Comparison of ENCODE assay signal across 15 cellular contexts in the genomic region with DNA sequence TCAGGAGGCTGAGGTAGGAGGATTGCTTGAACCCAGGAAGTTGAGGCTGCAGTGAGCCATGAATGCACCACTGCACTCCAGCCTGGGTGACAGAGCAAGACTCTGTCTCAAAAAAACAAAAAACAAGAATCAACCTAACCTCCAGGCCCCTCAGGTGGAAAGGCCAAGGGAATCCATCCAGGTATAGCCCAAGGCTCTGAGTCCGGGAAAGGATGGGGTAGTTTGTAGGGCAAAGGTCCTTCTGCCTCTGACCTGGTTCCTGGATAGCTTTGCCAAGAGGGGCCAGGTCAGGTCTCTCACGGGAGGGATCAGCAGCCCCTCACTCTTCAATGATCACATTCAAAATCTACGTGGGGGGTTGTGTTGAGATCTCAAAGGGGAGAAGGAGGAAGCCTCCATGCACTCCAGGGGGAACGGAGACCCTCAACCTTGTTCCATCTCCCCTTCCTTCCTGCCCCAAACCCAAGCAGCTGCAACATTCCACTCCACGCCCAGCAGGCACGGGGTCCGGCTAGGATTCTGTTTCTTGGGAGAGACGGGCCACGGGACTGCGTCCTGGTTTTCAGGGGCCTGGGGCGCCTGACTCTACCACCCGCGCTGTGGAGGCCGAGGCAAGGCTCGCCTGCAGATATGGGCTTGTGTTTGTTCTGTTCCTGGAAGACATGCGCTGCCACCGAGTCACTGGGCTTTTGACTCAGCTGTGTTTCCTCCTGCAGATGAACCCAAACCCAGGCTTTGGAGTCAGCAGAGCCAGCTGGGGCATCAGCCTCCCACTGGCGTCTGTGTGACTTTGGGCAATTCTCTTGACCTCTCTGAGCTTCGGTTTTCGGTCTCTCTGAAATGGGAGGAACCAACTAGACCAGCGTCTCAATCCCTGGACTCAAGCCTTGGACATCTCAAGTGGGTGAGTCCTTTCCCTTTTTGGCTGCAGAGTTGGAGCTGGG. TPM values are rescaled to one million over a fixed set of nuclear protein-coding genes. Genes with fewer than 3 reads are reported as not detected.
DNase-seq lines count a peak whose midpoint lies in the region; ATAC-seq, FAIRE-seq and TF ChIP-seq lines count a peak whose summit lies in the region.
"Had no signal": no experiment of that assay in that cellular context is flagged by ENCODE, and none has a peak within 500 bp of the region (broad histone marks: within the 10 kb centered on the region; RNA-seq: fewer than 3 reads in every experiment).

No MANE protein-coding gene starts in this region.

- no peak overlapping the region for H2BK5ac ChIP-seq in H1 (ENCODE audit: low read depth, low read length)

- no peak overlapping the region; the same call in 1 of the 2 replicates for H3K18ac ChIP-seq in H1 (ENCODE audit: extremely low read depth, low read length)

- H3K4me3 ChIP-seq in H1 (ENCODE audit: extremely low read depth in 1 of 4, insufficient read depth in 2 of 4, low read depth in 3 of 4, low read length in 4 of 4): no peak overlapping the region
- H3K4me3 ChIP-seq in lower lobe of right lung: no peak overlapping the region
- H3K4me3 ChIP-seq in spleen: no peak overlapping the region
- H3K4me3 ChIP-seq: Peyer's patch had no signal

- H4K5ac ChIP-seq in H1 (ENCODE audit: insufficient read length, low read depth, low read length): no peak overlapping the region

- H3K4me3 Mint-ChIP-seq in activated naive CD8-positive, alpha-beta T cell treated with anti-CD3 and anti-CD28 coated beads, Interleukin-2, amount 10 ng/mL, durations not matched to agents 7 days and 5 days: no peak overlapping the region
- no peak overlapping the region for H3K4me3 Mint-ChIP-seq in activated naive CD8-positive, alpha-beta T cell treated with anti-CD3 and anti-CD28 coated beads, Interleukin-2, amount 50 U/mL, for 24 hours

- no peak overlapping the region for H3K56ac ChIP-seq in H1 (replicated peaks; ENCODE audit: insufficient read length, low read depth, low read length)

- TF ChIP-seq CTCF in H1 (IDR thresholded peaks at IDR 0.05; ENCODE audit: control extremely low read depth in 1 of 3, insufficient read depth in 1 of 3, low read depth in 1 of 3, low read length in 3 of 3) (no peak), lower lobe of right lung (IDR thresholded peaks at IDR 0.05) (no peak), spleen (IDR thresholded peaks at IDR 0.05 in 8 of 11, conservative IDR thresholded peaks at IDR 0.05 in 3 of 11) (no peak)

- no peaks in the 10 kb centered on the region for H3K36me3 Mint-ChIP-seq in activated naive CD8-positive, alpha-beta T cell treated with anti-CD3 and anti-CD28 coated beads, Interleukin-2, amount 10 ng/mL, durations not matched to agents 7 days and 5 days
- no peaks in the 10 kb centered on the region for H3K36me3 Mint-ChIP-seq in activated naive CD8-positive, alpha-beta T cell treated with anti-CD3 and anti-CD28 coated beads, Interleukin-2, amount 50 U/mL, for 24 hours (ENCODE audit: low read depth)

- H3K9me3 ChIP-seq in H1 (ENCODE audit: insufficient read depth in 2 of 2, low read depth in 1 of 2, low read length in 1 of 2) (no peaks in the 10 kb centered on the region), lower lobe of right lung (no peaks in the 10 kb centered on the region), spleen (no peaks in the 10 kb centered on the region)
- H3K9me3 ChIP-seq: Peyer's patch had no signal

- H3K4me2 ChIP-seq in H1 (ENCODE audit: insufficient read depth in 1 of 2, low read depth in 2 of 2, low read length in 2 of 2): no peak overlapping the region

- H3K27me3 ChIP-seq in H1 (replicated peaks in 1 of 4; ENCODE audit: control insufficient read depth in 3 of 4, extremely low read depth in 1 of 4, insufficient read depth in 3 of 4, low read length in 3 of 4): no peaks in the 10 kb centered on the region
- H3K27me3 ChIP-seq in lower lobe of right lung (ENCODE audit: low read depth): no peaks in the 10 kb centered on the region
- H3K27me3 ChIP-seq in spleen (replicated peaks in 1 of 7): no peaks in the 10 kb centered on the region
- H3K27me3 ChIP-seq: Peyer's patch had no signal

- CTCF ChIA-PET in H1 (lab: Charles Lee; ENCODE audit: partially characterized antibody): interaction anchor here (1.3 to 1.8 kb wide), 5 partner anchors 12 to 121 kb away, joined by 3 to 6 read pairs (median 5); no protein-coding TSS in a partner anchor

- H2AFZ ChIP-seq in H1 (ENCODE audit: low read length): no peak overlapping the region

- no peak overlapping the region for H2BK120ac ChIP-seq in H1 (replicated peaks; ENCODE audit: low read depth, low read length)

- no peak overlapping the region for H3K27ac ChIP-seq in H1 (ENCODE audit: low read depth, low read length)
- no peak overlapping the region for H3K27ac ChIP-seq in lower lobe of right lung
- H3K27ac ChIP-seq in spleen: no peak overlapping the region
- H3K27ac ChIP-seq: Peyer's patch had no signal

- no peaks in the 10 kb centered on the region for H3K79me1 ChIP-seq in H1 (ENCODE audit: low read depth, low read length)

- H3K36me3 ChIP-seq in H1 (ENCODE audit: control insufficient read depth in 2 of 4, insufficient read depth in 4 of 4, low read length in 3 of 4): no peaks in the 10 kb centered on the region
- no peaks in the 10 kb centered on the region for H3K36me3 ChIP-seq in lower lobe of right lung
- no peaks in the 10 kb centered on the region for H3K36me3 ChIP-seq in spleen
- H3K36me3 ChIP-seq: Peyer's patch had no signal

- no peak overlapping the region for H3K9ac ChIP-seq in H1 (replicated peaks in 1 of 4; ENCODE audit: extremely low read depth in 1 of 4, low read depth in 3 of 4, low read length in 3 of 4)

- no peaks in the 10 kb centered on the region for H4K20me1 ChIP-seq in H1 (replicated peaks in 1 of 2; ENCODE audit: control insufficient read depth in 1 of 2, insufficient read depth in 2 of 2, low read length in 2 of 2)

- no peak overlapping the region for H2BK20ac ChIP-seq in H1 (ENCODE audit: low read length)

- TF ChIP-seq EP300 in H1 (IDR thresholded peaks at IDR 0.05; ENCODE audit: borderline replicate concordance in 1 of 2, low read depth in 2 of 2, low read length in 2 of 2): no peak

- 92% methylated on average over 20 of the region's 21 CpGs; no CpG with 5 or more reads in 1 of the 2 experiments for WGBS in H1 (ENCODE audit: extremely low coverage in 1 of 2, insufficient coverage in 1 of 2, insufficient read length in 1 of 2, insufficient replicate concordance in 2 of 2, low coverage in 1 of 2, low lambda C conversion rate in 2 of 2, missing lambda C conversion rate in 1 of 2), 2 experiments
- 89 to 96% (median 91%) methylated on average over 21 of the region's 21 CpGs for WGBS in spleen, 5 donors

- peak overlapping the region; percentile 22 for H4K91ac ChIP-seq in H1 (replicated peaks; ENCODE audit: insufficient read length, low read length)

- no peak overlapping the region for H2AK5ac ChIP-seq in H1 (ENCODE audit: low read depth, low read length)

- H3K23me2 ChIP-seq in H1 (ENCODE audit: low read depth, low read length): no peaks in the 10 kb centered on the region

- no peak for ATAC-seq in activated naive CD8-positive, alpha-beta T cell treated with anti-CD3 and anti-CD28 coated beads, Interleukin-2, amount 10 ng/mL, durations not matched to agents 7 days and 5 days (ENCODE audit: low read depth)
- no peak for ATAC-seq in activated naive CD8-positive, alpha-beta T cell treated with anti-CD3 and anti-CD28 coated beads, Interleukin-2, amount 50 U/mL, for 24 hours
- no peak for ATAC-seq in lower lobe of right lung
- ATAC-seq in GM18861 (IDR thresholded peaks at IDR 0.05; ENCODE audit: unreplicated experiment): no peak

- H2BK12ac ChIP-seq in H1 (ENCODE audit: low read depth, low read length): no peak overlapping the region

- peak overlapping the region; percentile 68; the same call in 1 of the 2 replicates for H4K8ac ChIP-seq in H1 (ENCODE audit: extremely low read depth, insufficient read depth, low read length)

- H3K4me1 ChIP-seq in H1 (replicated peaks in 1 of 4; ENCODE audit: control insufficient read depth in 3 of 4, insufficient read depth in 4 of 4, low read length in 3 of 4): peaks cover 0 to 7% (median 4%) of the 10 kb centered on the region in 4 experiments; a peak in 3 of 7 replicates
- H3K4me1 ChIP-seq in lower lobe of right lung: no peaks in the 10 kb centered on the region
- no peaks in the 10 kb centered on the region for H3K4me1 ChIP-seq in spleen
- H3K4me1 ChIP-seq: Peyer's patch had no signal

- H3K27me3 Mint-ChIP-seq in activated naive CD8-positive, alpha-beta T cell treated with anti-CD3 and anti-CD28 coated beads, Interleukin-2, amount 10 ng/mL, durations not matched to agents 7 days and 5 days: peaks cover 6% of the 10 kb centered on the region
- H3K27me3 Mint-ChIP-seq in activated naive CD8-positive, alpha-beta T cell treated with anti-CD3 and anti-CD28 coated beads, Interleukin-2, amount 50 U/mL, for 24 hours: no peaks in the 10 kb centered on the region

- POLR2A ChIA-PET in activated naive CD8-positive, alpha-beta T cell treated with anti-CD3 and anti-CD28 coated beads, Interleukin-2, amount 10 ng/mL, durations not matched to agents 7 days and 5 days (lab: Charles Lee): interaction anchor here (0.7 kb wide), 1 partner anchor 153 kb away, joined by 4 read pairs; no protein-coding TSS in a partner anchor
- POLR2A ChIA-PET in H1 (lab: Charles Lee; ENCODE audit: partially characterized antibody): interaction anchor here (0.6 to 2.0 kb wide), 3 partner anchors 10 to 203 kb away, joined by 3 to 7 read pairs (median 3); no protein-coding TSS in a partner anchor

- no peak overlapping the region for H3K4ac ChIP-seq in H1 (replicated peaks; ENCODE audit: insufficient read length, low read depth, low read length)

- peak overlapping the region; percentile 38 for H3K27ac Mint-ChIP-seq in activated naive CD8-positive, alpha-beta T cell treated with anti-CD3 and anti-CD28 coated beads, Interleukin-2, amount 10 ng/mL, durations not matched to agents 7 days and 5 days
- no peak overlapping the region for H3K27ac Mint-ChIP-seq in activated naive CD8-positive, alpha-beta T cell treated with anti-CD3 and anti-CD28 coated beads, Interleukin-2, amount 50 U/mL, for 24 hours

- H2BK15ac ChIP-seq in H1 (ENCODE audit: low read length): no peak overlapping the region

- TF ChIP-seq POLR2A in H1 (IDR thresholded peaks at IDR 0.05; ENCODE audit: control extremely low read depth in 1 of 2, low read depth in 2 of 2, low read length in 2 of 2): no peak
- no peak for TF ChIP-seq POLR2A in spleen (IDR thresholded peaks at IDR 0.05)

- no peaks in the 10 kb centered on the region for H3K4me1 Mint-ChIP-seq in activated naive CD8-positive, alpha-beta T cell treated with anti-CD3 and anti-CD28 coated beads, Interleukin-2, amount 10 ng/mL, durations not matched to agents 7 days and 5 days
- no peaks in the 10 kb centered on the region for H3K4me1 Mint-ChIP-seq in activated naive CD8-positive, alpha-beta T cell treated with anti-CD3 and anti-CD28 coated beads, Interleukin-2, amount 50 U/mL, for 24 hours

- H3K9me3 Mint-ChIP-seq in activated naive CD8-positive, alpha-beta T cell treated with anti-CD3 and anti-CD28 coated beads, Interleukin-2, amount 10 ng/mL, durations not matched to agents 7 days and 5 days: no peaks in the 10 kb centered on the region
- no peaks in the 10 kb centered on the region for H3K9me3 Mint-ChIP-seq in activated naive CD8-positive, alpha-beta T cell treated with anti-CD3 and anti-CD28 coated beads, Interleukin-2, amount 50 U/mL, for 24 hours

- no peak for TF ChIP-seq RAD21 in H1 (IDR thresholded peaks at IDR 0.05 in 1 of 2, conservative IDR thresholded peaks at IDR 0.05 in 1 of 2; ENCODE audit: low read depth in 2 of 2, low read length in 2 of 2)

- no peak overlapping the region for H3K23ac ChIP-seq in H1 (ENCODE audit: insufficient read length)

- DNase-seq in activated naive CD8-positive, alpha-beta T cell treated with anti-CD3 and anti-CD28 coated beads, Interleukin-2, amount 10 ng/mL, durations not matched to agents 7 days and 5 days: no peak
- no peak for DNase-seq in activated naive CD8-positive, alpha-beta T cell treated with anti-CD3 and anti-CD28 coated beads, Interleukin-2, amount 50 U/mL, for 24 hours
- DNase-seq in H1 (ENCODE audit: low read depth in 1 of 2, low spot score in 2 of 2) (no peak), lower lobe of right lung (peak; percentile 28), spleen (peak; percentile 24), T-helper 9 cell (no peak), DMS153 treated with DMSO at 0.1 percent for 48 hours (lab: John Stamatoyannopoulos, UW; ENCODE audit: unreplicated experiment) (no peak)
- DNase-seq: 8988T, DND-41, NCI-H1105, NCI-H2081 treated with DMSO at 0.1 percent for 48 hours, Peyer's patch had no signal

- no peak overlapping the region for H3K14ac ChIP-seq in H1 (ENCODE audit: insufficient read length)

- intact Hi-C loops in lower lobe of right lung (cut with DNase I): no loop called here
- intact Hi-C loops in spleen (cut with DNase I; ENCODE audit: low total_unique reads): no loop called here

- H3K79me2 ChIP-seq in H1 (ENCODE audit: control insufficient read depth in 1 of 2, insufficient read depth in 2 of 2, low read length in 2 of 2): no peaks in the 10 kb centered on the region

- FAIRE-seq in H1 (lab: Jason Lieb, UNC): no peak
- FAIRE-seq: H54, HTR-8/SVneo had no signal

RNA-seq across cellular contexts. Expression of a gene that starts 35.5 kb away (rescaled TPM):
- total RNA-seq in activated naive CD8-positive, alpha-beta T cell treated with anti-CD3 and anti-CD28 coated beads, Interleukin-2, amount 10 ng/mL, durations not matched to agents 7 days and 5 days: under 1 TPM; 0.42 to 0.65 TPM
- 3.4 TPM in 2 replicates for total RNA-seq in H1 (2021; fragmentation: NEBNext Ultra II Directional; extraction: Animal tissue kit (Norgen Biotek cat#: 25700))
- polyA plus RNA-seq in H1 (2011; rRNA removed): 3.9 and 5.0 TPM in 2 replicates
- 4.2 TPM for polyA plus RNA-seq in H1 (2011; cell fraction: cytosol; rRNA removed)
- polyA plus RNA-seq in H1 (2011; cell fraction: nucleus; rRNA removed): 3.9 TPM
- 2.0 to 3.0 TPM (median 2.6 TPM) in 4 replicates for polyA plus RNA-seq in H1 (2012, experiment 1 of 2)
- polyA plus RNA-seq in H1 (2012, experiment 2 of 2): 4.4 TPM
- 1.6 TPM for polyA plus RNA-seq in H1 (2013, experiment 1 of 2)
- polyA plus RNA-seq in H1 (2013, experiment 2 of 2): 1.5 TPM
- 2.3 TPM in 2 replicates for polyA minus RNA-seq in H1 (2011; rRNA and poly(A)+ RNA removed)
- 3.4 TPM for polyA minus RNA-seq in H1 (2011; cell fraction: cytosol; rRNA and poly(A)+ RNA removed)
- polyA minus RNA-seq in H1 (2011; cell fraction: nucleus; rRNA and poly(A)+ RNA removed): 4.0 TPM
- total RNA-seq in lower lobe of right lung: 1.7 TPM
- total RNA-seq in spleen: 1 to 10 TPM; 2.3 to 3.8 (median 3.1) TPM
- polyA plus RNA-seq in spleen: 1 to 10 TPM; 1.1 to 2.1 (median 1.3) TPM

RNA-seq across cellular contexts. Expression of a gene that starts 48.7 kb away (rescaled TPM):
- total RNA-seq in activated naive CD8-positive, alpha-beta T cell treated with anti-CD3 and anti-CD28 coated beads, Interleukin-2, amount 10 ng/mL, durations not matched to agents 7 days and 5 days: 100 to 1,000 TPM; 102 to 104 TPM
- total RNA-seq in H1 (2021; fragmentation: NEBNext Ultra II Directional; extraction: Animal tissue kit (Norgen Biotek cat#: 25700)): 3.1 and 3.5 TPM in 2 replicates
- polyA plus RNA-seq in H1 (2011; rRNA removed): 3.1 and 4.1 TPM in 2 replicates
- 2.5 TPM for polyA plus RNA-seq in H1 (2011; cell fraction: cytosol; rRNA removed)
- 5.1 TPM for polyA plus RNA-seq in H1 (2011; cell fraction: nucleus; rRNA removed)
- polyA plus RNA-seq in H1 (2012, experiment 1 of 2): 2.3 to 3.0 TPM (median 2.9 TPM) in 4 replicates
- 3.0 TPM for polyA plus RNA-seq in H1 (2012, experiment 2 of 2)
- polyA plus RNA-seq in H1 (2013, experiment 1 of 2): 1.2 TPM
- polyA plus RNA-seq in H1 (2013, experiment 2 of 2): 1.4 TPM
- polyA minus RNA-seq in H1 (2011; rRNA and poly(A)+ RNA removed): 3.0 and 3.1 TPM in 2 replicates
- polyA minus RNA-seq in H1 (2011; cell fraction: cytosol; rRNA and poly(A)+ RNA removed): 2.4 TPM
- polyA minus RNA-seq in H1 (2011; cell fraction: nucleus; rRNA and poly(A)+ RNA removed): 1.7 TPM
- total RNA-seq in lower lobe of right lung: 18.3 TPM
- total RNA-seq in spleen: 10 to 100 TPM; 23.3 to 40.3 (median 32.3) TPM
- polyA plus RNA-seq in spleen: 10 to 100 TPM; 17.0 to 26.1 (median 17.4) TPM

Comparison
In these comparisons a context has a peak if more than half of its experiments do, and no peak if none do; other contexts are left out.
1. DNase-seq: peak in lower lobe of right lung (single experiment) and spleen (single experiment); none in activated naive CD8-positive, alpha-beta T cell treated with anti-CD3 and anti-CD28 coated beads, Interleukin-2, amount 10 ng/mL, durations not matched to agents 7 days and 5 days (single experiment), activated naive CD8-positive, alpha-beta T cell treated with anti-CD3 and anti-CD28 coated beads, Interleukin-2, amount 50 U/mL, for 24 hours (single experiment), H1 (0 of 2), T-helper 9 cell (single experiment) and DMS153 treated with DMSO at 0.1 percent for 48 hours (single experiment).